Comparison of ENCODE assay signal across 1 cellular context in the genomic region with DNA sequence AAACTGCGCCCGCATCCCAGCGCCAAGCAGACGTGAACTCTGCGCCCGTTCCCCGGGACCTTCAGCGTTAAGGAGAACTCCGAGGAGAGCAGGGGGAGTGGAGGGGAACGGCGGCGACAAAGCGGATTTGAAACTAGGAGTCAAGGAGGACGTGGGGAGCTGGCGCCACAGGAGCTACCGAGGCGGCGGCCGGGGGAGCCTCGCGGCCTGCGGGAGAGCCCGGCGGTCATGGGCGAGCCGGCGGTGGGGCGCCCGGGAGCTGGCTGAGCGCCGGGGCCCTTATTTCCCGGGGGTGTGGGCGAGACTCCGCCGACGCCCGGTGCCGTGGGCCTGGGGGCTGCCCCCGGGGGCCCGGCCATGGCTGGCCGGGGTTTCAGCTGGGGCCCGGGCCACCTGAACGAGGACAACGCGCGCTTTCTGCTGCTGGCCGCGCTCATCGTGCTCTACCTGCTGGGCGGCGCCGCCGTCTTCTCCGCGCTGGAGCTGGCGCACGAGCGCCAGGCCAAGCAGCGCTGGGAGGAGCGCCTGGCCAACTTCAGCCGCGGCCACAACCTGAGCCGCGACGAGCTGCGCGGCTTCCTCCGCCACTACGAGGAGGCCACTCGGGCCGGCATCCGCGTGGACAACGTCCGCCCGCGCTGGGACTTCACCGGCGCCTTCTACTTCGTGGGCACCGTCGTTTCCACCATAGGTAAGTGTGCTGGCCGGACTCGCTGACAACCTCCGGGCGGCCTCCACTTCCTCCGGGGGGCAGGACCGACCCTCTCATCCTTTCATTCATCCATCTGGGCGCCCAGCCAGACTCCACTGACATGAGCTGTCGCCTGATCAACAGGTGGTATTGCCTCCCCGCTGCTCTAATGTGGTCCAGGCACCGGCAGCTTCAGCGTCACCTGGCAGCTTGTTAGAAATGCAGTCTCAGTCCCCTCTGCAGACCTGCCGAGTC.
TF ChIP-seq lines count a peak whose summit lies in the region.

A gene (plus strand): TSS at position 146 of the 946 bp plus-strand sequence. CDS start 212 bp downstream, at position 358.

TF ChIP-seq in IMR-90, 13 proteins besides CTCF, POLR2A, EP300 and RAD21 (continued from another document):
- TF ChIP-seq MAFK (IDR thresholded peaks at IDR 0.05; ENCODE audit: low read depth, low read length) (no peak), NFE2L2 (IDR thresholded peaks at IDR 0.05; ENCODE audit: low read depth, low read length) (no peak)
- TF ChIP-seq, protein P1, sequence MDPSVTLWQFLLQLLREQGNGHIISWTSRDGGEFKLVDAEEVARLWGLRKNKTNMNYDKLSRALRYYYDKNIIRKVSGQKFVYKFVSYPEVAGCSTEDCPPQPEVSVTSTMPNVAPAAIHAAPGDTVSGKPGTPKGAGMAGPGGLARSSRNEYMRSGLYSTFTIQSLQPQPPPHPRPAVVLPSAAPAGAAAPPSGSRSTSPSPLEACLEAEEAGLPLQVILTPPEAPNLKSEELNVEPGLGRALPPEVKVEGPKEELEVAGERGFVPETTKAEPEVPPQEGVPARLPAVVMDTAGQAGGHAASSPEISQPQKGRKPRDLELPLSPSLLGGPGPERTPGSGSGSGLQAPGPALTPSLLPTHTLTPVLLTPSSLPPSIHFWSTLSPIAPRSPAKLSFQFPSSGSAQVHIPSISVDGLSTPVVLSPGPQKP (IDR thresholded peaks at IDR 0.05; ENCODE audit: borderline replicate concordance, low read depth, low read length): no peak
